15 cellular contexts compared by ENCODE assay signal in genomic region chr22:38223289-38223960, GRCh38. TPM values are rescaled to one million over a fixed set of nuclear protein-coding genes. Genes with fewer than 3 reads are reported as not detected.
DNase-seq lines count a peak whose midpoint lies in the region; ATAC-seq, FAIRE-seq and TF ChIP-seq lines count a peak whose summit lies in the region.
"Had no signal": no experiment of that assay in that cellular context is flagged by ENCODE, and none has a peak within 500 bp of the region (broad histone marks: within the 10 kb centered on the region; RNA-seq: fewer than 3 reads in every experiment).

No MANE protein-coding gene starts in this region.

- ATAC-seq in HepG2 (no peak), right lobe of liver (no peak), memory B cell (ENCODE audit: low read depth) (peak; percentile 45)
- no peak for ATAC-seq in naive thymus-derived CD4-positive, alpha-beta T cell
- ATAC-seq: activated T-cell treated with anti-CD3 and anti-CD28 coated beads, Interleukin-2, amount 50 U/mL, for 4 hours; gastroesophageal sphincter had no signal

- intact Hi-C loops in HepG2 (cut with micrococcal nuclease; ENCODE audit: unreplicated experiment) (no loop called here), right lobe of liver (cut with DNase I) (loop anchor here in 1 of 2 donors (10.0 kb wide), 1 partner anchor 59 kb away; no protein-coding TSS in a partner anchor), breast epithelium (cut with DNase I; ENCODE audit: low total_unique reads) (no loop called here)
- intact Hi-C loops in naive thymus-derived CD4-positive, alpha-beta T cell (cut with micrococcal nuclease), result no loop called here

- H3K36me3 Mint-ChIP-seq in memory B cell, result peaks cover 7% of the 10 kb centered on the region
- peaks cover 0 to 12% (median 2%) of the 10 kb centered on the region in 5 donors for H3K36me3 Mint-ChIP-seq in naive thymus-derived CD4-positive, alpha-beta T cell

- no peaks in the 10 kb centered on the region for H3K27me3 ChIP-seq in HepG2 (ENCODE audit: control insufficient read depth in 1 of 2, insufficient read depth in 2 of 2, low read length in 2 of 2)
- no peaks in the 10 kb centered on the region for H3K27me3 ChIP-seq in right lobe of liver
- peaks cover 0 to 3% of the 10 kb centered on the region in 2 donors for H3K27me3 ChIP-seq in breast epithelium
- no peaks in the 10 kb centered on the region for H3K27me3 ChIP-seq in naive thymus-derived CD4-positive, alpha-beta T cell (ENCODE audit: control insufficient read depth in 2 of 2, insufficient read depth in 2 of 2, low read length in 2 of 2)
- H3K27me3 ChIP-seq: gastroesophageal sphincter had no signal

- CTCF ChIA-PET in HepG2 (lab: Yijun Ruan, JAX; ENCODE audit: low intra/inter-chr PET ratio, low total read pairs), result no interaction called here
- CTCF ChIA-PET in naive thymus-derived CD4-positive, alpha-beta T cell (lab: Charles Lee), result no interaction called here

- BruUV-seq in HepG2 (replicated peaks; lab: Mats Ljungman, UMichigan), result no TSS peak

- POLR2A ChIA-PET in HepG2 (lab: Yijun Ruan, JAX), result no interaction called here
- POLR2A ChIA-PET in naive thymus-derived CD4-positive, alpha-beta T cell (lab: Charles Lee), result interaction anchor here (0.9 kb wide), 1 partner anchor 16 kb away, joined by 3 read pairs; no protein-coding TSS in a partner anchor

- peaks cover 2 to 13% of the 10 kb centered on the region in 2 experiments; a peak in 4 of 5 replicates for H3K36me3 ChIP-seq in HepG2 (replicated peaks in 1 of 2; ENCODE audit: control insufficient read depth in 1 of 2, insufficient read depth in 2 of 2, low read length in 2 of 2)
- peaks cover 0 to 6% (median 0%) of the 10 kb centered on the region in 4 donors for H3K36me3 ChIP-seq in right lobe of liver
- H3K36me3 ChIP-seq in breast epithelium, result no peaks in the 10 kb centered on the region
- peaks cover 0 to 71% (median 4%) of the 10 kb centered on the region in 3 experiments for H3K36me3 ChIP-seq in naive thymus-derived CD4-positive, alpha-beta T cell (ENCODE audit: control insufficient read depth in 2 of 3, insufficient read depth in 3 of 3, low read length in 3 of 3)

- DNase-seq in HepG2 (ENCODE audit: low spot score), result no peak
- DNase-seq in right lobe of liver, result no peak
- no peak for DNase-seq in breast epithelium (ENCODE audit: low spot score in 2 of 2)
- no peak for DNase-seq in memory B cell (ENCODE audit: low spot score in 2 of 2)
- no peak for DNase-seq in cortex of kidney (lab: John Stamatoyannopoulos, UW)
- no peak for DNase-seq in foreskin melanocyte
- DNase-seq in naive thymus-derived CD4-positive, alpha-beta T cell, result no peak
- no peak for DNase-seq in islet precursor cell
- DNase-seq: activated B cell treated with CpG ODN at 0.5 μM for 24 hours; activated T-cell treated with anti-CD3 and anti-CD28 coated beads, Interleukin-2, amount 50 U/mL, for 4 hours; amniotic stem cell; NCI-H774 had no signal

- H3K4me3 ChIP-seq in HepG2 (replicated peaks in 1 of 3; ENCODE audit: insufficient read depth in 1 of 3, low read depth in 2 of 3, low read length in 3 of 3) (no peak overlapping the region), right lobe of liver (no peak overlapping the region), breast epithelium (peak overlapping the region in 1 of 3 donors; percentile 3)
- H3K4me3 ChIP-seq in naive thymus-derived CD4-positive, alpha-beta T cell (ENCODE audit: low read length), result no peak overlapping the region
- H3K4me3 ChIP-seq: gastroesophageal sphincter had no signal

- no peak overlapping the region for H3K27ac Mint-ChIP-seq in memory B cell
- H3K27ac Mint-ChIP-seq in naive thymus-derived CD4-positive, alpha-beta T cell, result no peak overlapping the region
- H3K27ac Mint-ChIP-seq: activated B cell treated with CpG ODN at 0.5 μM for 24 hours had no signal

- TF ChIP-seq RAD21 in HepG2 (CRISPR knock-in tag; IDR thresholded peaks at IDR 0.05), result no peak

- no peaks in the 10 kb centered on the region for H3K9me3 ChIP-seq in HepG2 (ENCODE audit: low read length)
- H3K9me3 ChIP-seq in right lobe of liver, result no peaks in the 10 kb centered on the region
- H3K9me3 ChIP-seq in breast epithelium, result no peaks in the 10 kb centered on the region
- H3K9me3 ChIP-seq in naive thymus-derived CD4-positive, alpha-beta T cell (ENCODE audit: control insufficient read depth in 2 of 3, low read length in 3 of 3), result no peaks in the 10 kb centered on the region
- H3K9me3 ChIP-seq: gastroesophageal sphincter had no signal

- no peak overlapping the region for H2AFZ ChIP-seq in HepG2 (ENCODE audit: low read length)

- TF ChIP-seq EP300 in HepG2 (IDR thresholded peaks at IDR 0.05; ENCODE audit: low read depth in 2 of 2, low read length in 2 of 2) (no peak), HepG2 (CRISPR knock-in tag; IDR thresholded peaks at IDR 0.05; ENCODE audit: borderline replicate concordance) (no peak)

- TF ChIP-seq POLR2A in HepG2 (IDR thresholded peaks at IDR 0.05; ENCODE audit: insufficient read depth in 1 of 2, low read depth in 2 of 2, low read length in 2 of 2) (no peak), right lobe of liver (IDR thresholded peaks at IDR 0.05) (no peak), breast epithelium (IDR thresholded peaks at IDR 0.05) (no peak)

- no peaks in the 10 kb centered on the region for H3K27me3 Mint-ChIP-seq in memory B cell
- H3K27me3 Mint-ChIP-seq in naive thymus-derived CD4-positive, alpha-beta T cell, result no peaks in the 10 kb centered on the region
- H3K27me3 Mint-ChIP-seq: activated B cell treated with CpG ODN at 0.5 μM for 24 hours had no signal

- H3K9ac ChIP-seq in HepG2 (ENCODE audit: insufficient read depth, low read depth, low read length), result no peak overlapping the region

- TF ChIP-seq CTCF in HepG2 (CRISPR knock-in tag; IDR thresholded peaks at IDR 0.05) (peak; percentile 38), right lobe of liver (IDR thresholded peaks at IDR 0.05) (no peak), breast epithelium (IDR thresholded peaks at IDR 0.05) (peak in 1 of 3 donors; percentile 36)

- H3K4me3 Mint-ChIP-seq in memory B cell, result no peak overlapping the region
- H3K4me3 Mint-ChIP-seq in naive thymus-derived CD4-positive, alpha-beta T cell, result no peak overlapping the region
- H3K4me3 Mint-ChIP-seq: activated B cell treated with CpG ODN at 0.5 μM for 24 hours; activated T-cell treated with anti-CD3 and anti-CD28 coated beads, Interleukin-2, amount 50 U/mL, for 4 hours had no signal

- peaks cover 16% of the 10 kb centered on the region for H3K4me1 ChIP-seq in HepG2 (ENCODE audit: insufficient read depth, low read length)
- H3K4me1 ChIP-seq in right lobe of liver, result peaks cover 0 to 9% (median 0%) of the 10 kb centered on the region in 4 donors
- H3K4me1 ChIP-seq in breast epithelium, result peaks cover 18 to 33% of the 10 kb centered on the region in 2 donors
- H3K4me1 ChIP-seq in naive thymus-derived CD4-positive, alpha-beta T cell (ENCODE audit: control insufficient read depth in 2 of 2, insufficient read depth in 2 of 2, low read length in 2 of 2), result peaks cover 0 to 5% of the 10 kb centered on the region in 2 donors

- in situ Hi-C loops in HepG2 (cut with HindIII; ENCODE audit: extremely low pct_ligation_motif_present, low pct_unique_long_range_greater_than_20kb), result no loop called here

- 88% methylated on average over 3 of the region's 12 CpGs for WGBS in HepG2 (ENCODE audit: low lambda C conversion rate)
- 93% methylated on average over 3 of the region's 12 CpGs for WGBS in right lobe of liver (ENCODE audit: insufficient coverage, low coverage, low lambda C conversion rate, missing lambda C conversion rate)

- H3K4me1 Mint-ChIP-seq in memory B cell, result no peaks in the 10 kb centered on the region
- H3K4me1 Mint-ChIP-seq in naive thymus-derived CD4-positive, alpha-beta T cell, result peaks cover 5 to 10% (median 6%) of the 10 kb centered on the region in 7 donors

- no peaks in the 10 kb centered on the region for H3K79me2 ChIP-seq in HepG2 (ENCODE audit: insufficient read depth, low read length)

- H3K9me3 Mint-ChIP-seq in memory B cell, result no peaks in the 10 kb centered on the region
- no peaks in the 10 kb centered on the region for H3K9me3 Mint-ChIP-seq in naive thymus-derived CD4-positive, alpha-beta T cell
- H3K9me3 Mint-ChIP-seq: activated B cell treated with CpG ODN at 0.5 μM for 24 hours; activated T-cell treated with anti-CD3 and anti-CD28 coated beads, Interleukin-2, amount 50 U/mL, for 4 hours had no signal

- H4K20me1 ChIP-seq in HepG2 (ENCODE audit: insufficient read depth, low read length), result no peaks in the 10 kb centered on the region

- FAIRE-seq in HepG2 (lab: Jason Lieb, UNC), result no peak
- FAIRE-seq: H1, islet of Langerhans had no signal

- H3K4me2 ChIP-seq in HepG2 (ENCODE audit: low read depth, low read length), result no peak overlapping the region

- H3K27ac ChIP-seq in HepG2 (ENCODE audit: extremely low read length, insufficient read depth, low read length), result no peak overlapping the region
- H3K27ac ChIP-seq in right lobe of liver, result no peak overlapping the region
- peak overlapping the region; percentile 96 to 97 for H3K27ac ChIP-seq in breast epithelium
- H3K27ac ChIP-seq in naive thymus-derived CD4-positive, alpha-beta T cell (ENCODE audit: low read depth, low read length), result no peak overlapping the region

RNA-seq across cellular contexts. Expression of gene MAFF, which starts 21.6 kb away (rescaled TPM):
- total RNA-seq in HepG2 (2016; rRNA removed; fragmentation: Illumina TruSeq; extraction: Trizol), result 3.1 and 5.4 TPM in 2 replicates
- 1.1 and 1.3 TPM in 2 replicates for total RNA-seq in HepG2 (2016; cell fraction: cytosol; rRNA removed; fragmentation: Illumina TruSeq; extraction: Trizol; ENCODE audit: low read depth)
- total RNA-seq in HepG2 (2016; cell fraction: insoluble cytoplasmic fraction; rRNA removed; fragmentation: Illumina TruSeq; extraction: Trizol), result 3.7 and 5.5 TPM in 2 replicates
- 2.3 and 2.5 TPM in 2 replicates for total RNA-seq in HepG2 (2016; cell fraction: membrane; rRNA removed; fragmentation: Illumina TruSeq; extraction: Trizol)
- 4.4 and 6.4 TPM in 2 replicates for total RNA-seq in HepG2 (2016; cell fraction: nucleus; rRNA removed; fragmentation: Illumina TruSeq; extraction: Trizol)
- 14.3 and 17.1 TPM in 2 replicates for polyA plus RNA-seq in HepG2 (2011; rRNA removed)
- 15.6 and 18.3 TPM in 2 replicates for polyA plus RNA-seq in HepG2 (2011; cell fraction: cytosol; rRNA removed)
- polyA plus RNA-seq in HepG2 (2011; cell fraction: nucleus; rRNA removed), result 15.7 and 16.6 TPM in 2 replicates
- polyA plus RNA-seq in HepG2 (2012), result 12.4 and 26.2 TPM in 2 replicates
- 0.70 and 0.71 TPM in 2 replicates for polyA plus RNA-seq in HepG2 (2016; cell fraction: cytosol; fragmentation: Illumina TruSeq; extraction: Trizol; ENCODE audit: low read depth)
- polyA plus RNA-seq in HepG2 (2016; cell fraction: insoluble cytoplasmic fraction; fragmentation: Illumina TruSeq; extraction: Trizol; ENCODE audit: low read depth), result 3.5 and 3.7 TPM in 2 replicates
- polyA plus RNA-seq in HepG2 (2016; cell fraction: membrane; fragmentation: Illumina TruSeq; extraction: Trizol; ENCODE audit: low read depth), result 1.2 and 1.9 TPM in 2 replicates
- 7.1 and 7.9 TPM in 2 replicates for polyA plus RNA-seq in HepG2 (2016; cell fraction: nucleus; fragmentation: Illumina TruSeq; extraction: Trizol; ENCODE audit: insufficient read depth, low read depth)
- 2.5 and 12.3 TPM in 2 replicates for polyA minus RNA-seq in HepG2 (2011; rRNA and poly(A)+ RNA removed; ENCODE audit: low replicate concordance)
- 11.3 and 12.8 TPM in 2 replicates for polyA minus RNA-seq in HepG2 (2011; cell fraction: cytosol; rRNA and poly(A)+ RNA removed)
- polyA minus RNA-seq in HepG2 (2011; cell fraction: nucleus; rRNA and poly(A)+ RNA removed), result 7.3 and 8.1 TPM in 2 replicates
- total RNA-seq in right lobe of liver, result 10 to 100 TPM in 3 of 6 experiments, 1 to 10 TPM in 3; 2.6 to 30.6 (median 11.0) TPM
- 100 to 1,000 TPM in 1 of 3 donors, 10 to 100 TPM in 2; 37.3 to 126 (median 85.5) TPM for total RNA-seq in breast epithelium
- total RNA-seq in naive thymus-derived CD4-positive, alpha-beta T cell, result 10 to 100 TPM in 2 of 5 experiments, 1 to 10 TPM in 3; 4.8 to 72.6 (median 5.5) TPM
- 1 to 10 TPM; 1.6 to 2.3 TPM for polyA plus RNA-seq in naive thymus-derived CD4-positive, alpha-beta T cell

RNA-seq across cellular contexts. Expression of gene PLA2G6, which starts 41.8 kb away (rescaled TPM):
- total RNA-seq in HepG2 (2016; rRNA removed; fragmentation: Illumina TruSeq; extraction: Trizol), result 1.8 and 4.8 TPM in 2 replicates
- total RNA-seq in HepG2 (2016; cell fraction: cytosol; rRNA removed; fragmentation: Illumina TruSeq; extraction: Trizol; ENCODE audit: low read depth), result 0.61 and 0.71 TPM in 2 replicates
- total RNA-seq in HepG2 (2016; cell fraction: insoluble cytoplasmic fraction; rRNA removed; fragmentation: Illumina TruSeq; extraction: Trizol), result 1.9 and 5.2 TPM in 2 replicates
- 1.3 TPM in 2 replicates for total RNA-seq in HepG2 (2016; cell fraction: membrane; rRNA removed; fragmentation: Illumina TruSeq; extraction: Trizol)
- 8.4 and 11.2 TPM in 2 replicates for total RNA-seq in HepG2 (2016; cell fraction: nucleus; rRNA removed; fragmentation: Illumina TruSeq; extraction: Trizol)
- polyA plus RNA-seq in HepG2 (2011; rRNA removed), result 11.5 and 12.3 TPM in 2 replicates
- polyA plus RNA-seq in HepG2 (2011; cell fraction: cytosol; rRNA removed), result 2.7 and 3.9 TPM in 2 replicates
- 73.3 and 101 TPM in 2 replicates for polyA plus RNA-seq in HepG2 (2011; cell fraction: nucleus; rRNA removed)
- polyA plus RNA-seq in HepG2 (2012), result 6.5 and 7.3 TPM in 2 replicates
- polyA plus RNA-seq in HepG2 (2016; cell fraction: cytosol; fragmentation: Illumina TruSeq; extraction: Trizol; ENCODE audit: low read depth), result 0.44 and 0.53 TPM in 2 replicates
- 0.96 and 1.7 TPM in 2 replicates for polyA plus RNA-seq in HepG2 (2016; cell fraction: insoluble cytoplasmic fraction; fragmentation: Illumina TruSeq; extraction: Trizol; ENCODE audit: low read depth)
- 0.88 and 1.6 TPM in 2 replicates for polyA plus RNA-seq in HepG2 (2016; cell fraction: membrane; fragmentation: Illumina TruSeq; extraction: Trizol; ENCODE audit: low read depth)
- polyA plus RNA-seq in HepG2 (2016; cell fraction: nucleus; fragmentation: Illumina TruSeq; extraction: Trizol; ENCODE audit: insufficient read depth, low read depth), result 22.2 and 23.2 TPM in 2 replicates
- 27.4 and 36.9 TPM in 2 replicates for polyA minus RNA-seq in HepG2 (2011; rRNA and poly(A)+ RNA removed; ENCODE audit: low replicate concordance)
- 2.6 and 3.8 TPM in 2 replicates for polyA minus RNA-seq in HepG2 (2011; cell fraction: cytosol; rRNA and poly(A)+ RNA removed)
- polyA minus RNA-seq in HepG2 (2011; cell fraction: nucleus; rRNA and poly(A)+ RNA removed), result 21.3 and 31.8 TPM in 2 replicates
- 10 to 100 TPM in 5 of 6 experiments, 1 to 10 TPM in 1; 8.1 to 32.9 (median 19.8) TPM for total RNA-seq in right lobe of liver
- 10 to 100 TPM; 41.1 to 68.1 (median 59.3) TPM for total RNA-seq in breast epithelium
- 100 to 1,000 TPM in 3 of 5 experiments, 10 to 100 TPM in 2; 66.5 to 252 (median 105) TPM for total RNA-seq in naive thymus-derived CD4-positive, alpha-beta T cell
- 1 to 10 TPM; 4.8 to 8.3 TPM for polyA plus RNA-seq in naive thymus-derived CD4-positive, alpha-beta T cell

RNA-seq across cellular contexts. Expression of gene TMEM184B, which starts 49.4 kb away (rescaled TPM):
- total RNA-seq in HepG2 (2016; rRNA removed; fragmentation: Illumina TruSeq; extraction: Trizol), result 11.8 and 15.9 TPM in 2 replicates
- 12.8 and 13.5 TPM in 2 replicates for total RNA-seq in HepG2 (2016; cell fraction: cytosol; rRNA removed; fragmentation: Illumina TruSeq; extraction: Trizol; ENCODE audit: low read depth)
- 10.2 and 15.3 TPM in 2 replicates for total RNA-seq in HepG2 (2016; cell fraction: insoluble cytoplasmic fraction; rRNA removed; fragmentation: Illumina TruSeq; extraction: Trizol)
- total RNA-seq in HepG2 (2016; cell fraction: membrane; rRNA removed; fragmentation: Illumina TruSeq; extraction: Trizol), result 32.8 and 33.3 TPM in 2 replicates
- total RNA-seq in HepG2 (2016; cell fraction: nucleus; rRNA removed; fragmentation: Illumina TruSeq; extraction: Trizol), result 12.9 and 16.5 TPM in 2 replicates
- polyA plus RNA-seq in HepG2 (2011; rRNA removed), result 16.0 and 16.4 TPM in 2 replicates
- polyA plus RNA-seq in HepG2 (2011; cell fraction: cytosol; rRNA removed), result 13.7 and 14.0 TPM in 2 replicates
- 33.2 and 36.0 TPM in 2 replicates for polyA plus RNA-seq in HepG2 (2011; cell fraction: nucleus; rRNA removed)
- polyA plus RNA-seq in HepG2 (2012), result 18.5 and 26.5 TPM in 2 replicates
- 13.7 and 14.5 TPM in 2 replicates for polyA plus RNA-seq in HepG2 (2016; cell fraction: cytosol; fragmentation: Illumina TruSeq; extraction: Trizol; ENCODE audit: low read depth)
- polyA plus RNA-seq in HepG2 (2016; cell fraction: insoluble cytoplasmic fraction; fragmentation: Illumina TruSeq; extraction: Trizol; ENCODE audit: low read depth), result 14.5 and 19.7 TPM in 2 replicates
- polyA plus RNA-seq in HepG2 (2016; cell fraction: membrane; fragmentation: Illumina TruSeq; extraction: Trizol; ENCODE audit: low read depth), result 34.1 and 39.3 TPM in 2 replicates
- polyA plus RNA-seq in HepG2 (2016; cell fraction: nucleus; fragmentation: Illumina TruSeq; extraction: Trizol; ENCODE audit: insufficient read depth, low read depth), result 38.4 and 41.0 TPM in 2 replicates
- polyA minus RNA-seq in HepG2 (2011; rRNA and poly(A)+ RNA removed; ENCODE audit: low replicate concordance), result 21.0 and 37.7 TPM in 2 replicates
- 18.8 and 20.9 TPM in 2 replicates for polyA minus RNA-seq in HepG2 (2011; cell fraction: cytosol; rRNA and poly(A)+ RNA removed)
- polyA minus RNA-seq in HepG2 (2011; cell fraction: nucleus; rRNA and poly(A)+ RNA removed), result 8.7 and 10.9 TPM in 2 replicates
- 10 to 100 TPM in 5 of 6 experiments, 1 to 10 TPM in 1; 7.9 to 42.6 (median 16.9) TPM for total RNA-seq in right lobe of liver
- total RNA-seq in breast epithelium, result 10 to 100 TPM; 30.6 to 49.5 (median 42.4) TPM
- total RNA-seq in naive thymus-derived CD4-positive, alpha-beta T cell, result 10 to 100 TPM; 26.9 to 41.3 (median 35.0) TPM
- polyA plus RNA-seq in naive thymus-derived CD4-positive, alpha-beta T cell, result 10 to 100 TPM in 1 of 2 donors, 1 to 10 TPM in 1; 9.0 to 19.5 TPM

Comparison
In these comparisons a context has a peak if more than half of its experiments do, and no peak if none do; other contexts are left out.
1. H3K27ac ChIP-seq: peak in breast epithelium (2 of 2); none in HepG2 (single experiment), right lobe of liver (0 of 3) and naive thymus-derived CD4-positive, alpha-beta T cell (single experiment).